In the genomic region with DNA sequence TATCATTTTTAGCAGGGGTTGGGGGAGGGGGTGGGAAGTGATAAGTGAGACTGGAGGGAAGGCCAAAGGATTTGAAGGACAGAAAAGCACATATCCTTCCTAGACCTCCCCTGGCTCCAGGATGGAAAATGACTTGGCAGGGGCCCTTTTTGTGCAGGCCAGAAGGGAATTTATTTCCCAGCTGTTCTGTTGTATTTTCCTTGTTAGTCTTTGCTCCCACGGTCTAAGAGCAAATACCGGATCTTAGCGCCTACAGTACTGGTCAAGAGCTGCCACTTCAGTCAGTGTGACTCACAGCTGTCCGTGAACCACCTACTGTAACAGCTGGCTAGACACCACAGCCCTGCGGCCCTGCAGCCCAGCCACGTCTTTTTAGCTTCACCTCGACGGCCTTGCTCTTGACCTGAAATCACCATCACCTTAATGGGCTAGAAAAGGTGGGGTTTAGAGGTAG, we compare ENCODE assay signal across 1 cellular context.
A peak's percentile ranks its signal among the peaks of the same experiment; 100 is the strongest.
TF ChIP-seq lines count a peak whose summit lies in the region.

No MANE protein-coding gene starts in this region.

TF ChIP-seq in HepG2, 621 proteins besides CTCF, POLR2A, EP300 and RAD21 (continued from another document and continues in another):
- TF ChIP-seq, protein P1, sequence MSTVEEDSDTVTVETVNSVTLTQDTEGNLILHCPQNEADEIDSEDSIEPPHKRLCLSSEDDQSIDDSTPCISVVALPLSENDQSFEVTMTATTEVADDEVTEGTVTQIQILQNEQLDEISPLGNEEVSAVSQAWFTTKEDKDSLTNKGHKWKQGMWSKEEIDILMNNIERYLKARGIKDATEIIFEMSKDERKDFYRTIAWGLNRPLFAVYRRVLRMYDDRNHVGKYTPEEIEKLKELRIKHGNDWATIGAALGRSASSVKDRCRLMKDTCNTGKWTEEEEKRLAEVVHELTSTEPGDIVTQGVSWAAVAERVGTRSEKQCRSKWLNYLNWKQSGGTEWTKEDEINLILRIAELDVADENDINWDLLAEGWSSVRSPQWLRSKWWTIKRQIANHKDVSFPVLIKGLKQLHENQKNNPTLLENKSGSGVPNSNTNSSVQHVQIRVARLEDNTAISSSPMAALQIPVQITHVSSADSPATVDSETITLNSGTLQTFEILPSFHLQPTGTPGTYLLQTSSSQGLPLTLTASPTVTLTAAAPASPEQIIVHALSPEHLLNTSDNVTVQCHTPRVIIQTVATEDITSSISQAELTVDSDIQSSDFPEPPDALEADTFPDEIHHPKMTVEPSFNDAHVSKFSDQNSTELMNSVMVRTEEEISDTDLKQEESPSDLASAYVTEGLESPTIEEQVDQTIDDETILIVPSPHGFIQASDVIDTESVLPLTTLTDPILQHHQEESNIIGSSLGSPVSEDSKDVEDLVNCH (CRISPR knock-in tag; IDR thresholded peaks at IDR 0.05): no peak
- TF ChIP-seq RXRA (CRISPR knock-in tag; IDR thresholded peaks at IDR 0.05) (peak; percentile 78; the same call in 1 of the 2 replicates), SMAD9 (CRISPR knock-in tag; IDR thresholded peaks at IDR 0.05) (no peak), SPEN (CRISPR knock-in tag; IDR thresholded peaks at IDR 0.05; ENCODE audit: low read depth) (peak; percentile 70; the same call in 1 of the 2 replicates), NCOA2 (CRISPR knock-in tag; IDR thresholded peaks at IDR 0.05) (peak; percentile 54; the same call in 1 of the 2 replicates), ZNF552 (CRISPR knock-in tag; IDR thresholded peaks at IDR 0.05; ENCODE audit: borderline replicate concordance) (no peak), NFKB2 (CRISPR knock-in tag; IDR thresholded peaks at IDR 0.05; ENCODE audit: borderline replicate concordance) (no peak), ZNF12 (CRISPR knock-in tag; IDR thresholded peaks at IDR 0.05) (no peak), KDM6A (CRISPR knock-in tag; IDR thresholded peaks at IDR 0.05; ENCODE audit: low read depth) (0 out of 2 replicates have a peak, but pooled peaks have one; percentile 28), CREM (IDR thresholded peaks at IDR 0.05) (peak; percentile 46; the same call in 1 of the 2 replicates), CREM (CRISPR knock-in tag; IDR thresholded peaks at IDR 0.05) (no peak), KLF11 (CRISPR knock-in tag; IDR thresholded peaks at IDR 0.05) (0 out of 2 replicates have a peak, but pooled peaks have one; percentile 50), GATAD1 (CRISPR knock-in tag; IDR thresholded peaks at IDR 0.05) (no peak), MTF1 (CRISPR knock-in tag; IDR thresholded peaks at IDR 0.05) (no peak), ZFX (CRISPR knock-in tag; IDR thresholded peaks at IDR 0.05; ENCODE audit: low read depth) (peak; percentile 74)
- TF ChIP-seq, protein P2, sequence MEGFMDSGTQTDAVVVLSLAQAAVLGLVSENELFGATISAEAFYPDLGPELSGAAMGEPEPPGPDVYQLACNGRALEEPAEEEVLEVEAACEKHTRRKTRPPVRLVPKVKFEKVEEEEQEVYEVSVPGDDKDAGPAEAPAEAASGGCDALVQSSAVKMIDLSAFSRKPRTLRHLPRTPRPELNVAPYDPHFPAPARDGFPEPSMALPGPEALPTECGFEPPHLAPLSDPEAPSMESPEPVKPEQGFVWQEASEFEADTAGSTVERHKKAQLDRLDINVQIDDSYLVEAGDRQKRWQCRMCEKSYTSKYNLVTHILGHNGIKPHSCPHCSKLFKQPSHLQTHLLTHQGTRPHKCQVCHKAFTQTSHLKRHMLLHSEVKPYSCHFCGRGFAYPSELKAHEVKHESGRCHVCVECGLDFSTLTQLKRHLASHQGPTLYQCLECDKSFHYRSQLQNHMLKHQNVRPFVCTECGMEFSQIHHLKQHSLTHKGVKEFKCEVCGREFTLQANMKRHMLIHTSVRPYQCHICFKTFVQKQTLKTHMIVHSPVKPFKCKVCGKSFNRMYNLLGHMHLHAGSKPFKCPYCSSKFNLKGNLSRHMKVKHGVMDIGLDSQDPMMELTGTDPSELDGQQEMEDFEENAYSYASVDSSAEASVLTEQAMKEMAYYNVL (CRISPR knock-in tag; IDR thresholded peaks at IDR 0.05; ENCODE audit: borderline replicate concordance): peak; percentile 83
- TF ChIP-seq, protein P3, sequence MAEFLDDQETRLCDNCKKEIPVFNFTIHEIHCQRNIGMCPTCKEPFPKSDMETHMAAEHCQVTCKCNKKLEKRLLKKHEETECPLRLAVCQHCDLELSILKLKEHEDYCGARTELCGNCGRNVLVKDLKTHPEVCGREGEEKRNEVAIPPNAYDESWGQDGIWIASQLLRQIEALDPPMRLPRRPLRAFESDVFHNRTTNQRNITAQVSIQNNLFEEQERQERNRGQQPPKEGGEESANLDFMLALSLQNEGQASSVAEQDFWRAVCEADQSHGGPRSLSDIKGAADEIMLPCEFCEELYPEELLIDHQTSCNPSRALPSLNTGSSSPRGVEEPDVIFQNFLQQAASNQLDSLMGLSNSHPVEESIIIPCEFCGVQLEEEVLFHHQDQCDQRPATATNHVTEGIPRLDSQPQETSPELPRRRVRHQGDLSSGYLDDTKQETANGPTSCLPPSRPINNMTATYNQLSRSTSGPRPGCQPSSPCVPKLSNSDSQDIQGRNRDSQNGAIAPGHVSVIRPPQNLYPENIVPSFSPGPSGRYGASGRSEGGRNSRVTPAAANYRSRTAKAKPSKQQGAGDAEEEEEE (CRISPR knock-in tag; IDR thresholded peaks at IDR 0.05; ENCODE audit: borderline replicate concordance): 0 out of 2 replicates have a peak, but pooled peaks have one; percentile 59
- TF ChIP-seq, protein P4, sequence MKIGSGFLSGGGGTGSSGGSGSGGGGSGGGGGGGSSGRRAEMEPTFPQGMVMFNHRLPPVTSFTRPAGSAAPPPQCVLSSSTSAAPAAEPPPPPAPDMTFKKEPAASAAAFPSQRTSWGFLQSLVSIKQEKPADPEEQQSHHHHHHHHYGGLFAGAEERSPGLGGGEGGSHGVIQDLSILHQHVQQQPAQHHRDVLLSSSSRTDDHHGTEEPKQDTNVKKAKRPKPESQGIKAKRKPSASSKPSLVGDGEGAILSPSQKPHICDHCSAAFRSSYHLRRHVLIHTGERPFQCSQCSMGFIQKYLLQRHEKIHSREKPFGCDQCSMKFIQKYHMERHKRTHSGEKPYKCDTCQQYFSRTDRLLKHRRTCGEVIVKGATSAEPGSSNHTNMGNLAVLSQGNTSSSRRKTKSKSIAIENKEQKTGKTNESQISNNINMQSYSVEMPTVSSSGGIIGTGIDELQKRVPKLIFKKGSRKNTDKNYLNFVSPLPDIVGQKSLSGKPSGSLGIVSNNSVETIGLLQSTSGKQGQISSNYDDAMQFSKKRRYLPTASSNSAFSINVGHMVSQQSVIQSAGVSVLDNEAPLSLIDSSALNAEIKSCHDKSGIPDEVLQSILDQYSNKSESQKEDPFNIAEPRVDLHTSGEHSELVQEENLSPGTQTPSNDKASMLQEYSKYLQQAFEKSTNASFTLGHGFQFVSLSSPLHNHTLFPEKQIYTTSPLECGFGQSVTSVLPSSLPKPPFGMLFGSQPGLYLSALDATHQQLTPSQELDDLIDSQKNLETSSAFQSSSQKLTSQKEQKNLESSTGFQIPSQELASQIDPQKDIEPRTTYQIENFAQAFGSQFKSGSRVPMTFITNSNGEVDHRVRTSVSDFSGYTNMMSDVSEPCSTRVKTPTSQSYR (CRISPR knock-in tag; IDR thresholded peaks at IDR 0.05; ENCODE audit: borderline replicate concordance): peak; percentile 39; the same call in 1 of the 2 replicates
- TF ChIP-seq, protein P5, sequence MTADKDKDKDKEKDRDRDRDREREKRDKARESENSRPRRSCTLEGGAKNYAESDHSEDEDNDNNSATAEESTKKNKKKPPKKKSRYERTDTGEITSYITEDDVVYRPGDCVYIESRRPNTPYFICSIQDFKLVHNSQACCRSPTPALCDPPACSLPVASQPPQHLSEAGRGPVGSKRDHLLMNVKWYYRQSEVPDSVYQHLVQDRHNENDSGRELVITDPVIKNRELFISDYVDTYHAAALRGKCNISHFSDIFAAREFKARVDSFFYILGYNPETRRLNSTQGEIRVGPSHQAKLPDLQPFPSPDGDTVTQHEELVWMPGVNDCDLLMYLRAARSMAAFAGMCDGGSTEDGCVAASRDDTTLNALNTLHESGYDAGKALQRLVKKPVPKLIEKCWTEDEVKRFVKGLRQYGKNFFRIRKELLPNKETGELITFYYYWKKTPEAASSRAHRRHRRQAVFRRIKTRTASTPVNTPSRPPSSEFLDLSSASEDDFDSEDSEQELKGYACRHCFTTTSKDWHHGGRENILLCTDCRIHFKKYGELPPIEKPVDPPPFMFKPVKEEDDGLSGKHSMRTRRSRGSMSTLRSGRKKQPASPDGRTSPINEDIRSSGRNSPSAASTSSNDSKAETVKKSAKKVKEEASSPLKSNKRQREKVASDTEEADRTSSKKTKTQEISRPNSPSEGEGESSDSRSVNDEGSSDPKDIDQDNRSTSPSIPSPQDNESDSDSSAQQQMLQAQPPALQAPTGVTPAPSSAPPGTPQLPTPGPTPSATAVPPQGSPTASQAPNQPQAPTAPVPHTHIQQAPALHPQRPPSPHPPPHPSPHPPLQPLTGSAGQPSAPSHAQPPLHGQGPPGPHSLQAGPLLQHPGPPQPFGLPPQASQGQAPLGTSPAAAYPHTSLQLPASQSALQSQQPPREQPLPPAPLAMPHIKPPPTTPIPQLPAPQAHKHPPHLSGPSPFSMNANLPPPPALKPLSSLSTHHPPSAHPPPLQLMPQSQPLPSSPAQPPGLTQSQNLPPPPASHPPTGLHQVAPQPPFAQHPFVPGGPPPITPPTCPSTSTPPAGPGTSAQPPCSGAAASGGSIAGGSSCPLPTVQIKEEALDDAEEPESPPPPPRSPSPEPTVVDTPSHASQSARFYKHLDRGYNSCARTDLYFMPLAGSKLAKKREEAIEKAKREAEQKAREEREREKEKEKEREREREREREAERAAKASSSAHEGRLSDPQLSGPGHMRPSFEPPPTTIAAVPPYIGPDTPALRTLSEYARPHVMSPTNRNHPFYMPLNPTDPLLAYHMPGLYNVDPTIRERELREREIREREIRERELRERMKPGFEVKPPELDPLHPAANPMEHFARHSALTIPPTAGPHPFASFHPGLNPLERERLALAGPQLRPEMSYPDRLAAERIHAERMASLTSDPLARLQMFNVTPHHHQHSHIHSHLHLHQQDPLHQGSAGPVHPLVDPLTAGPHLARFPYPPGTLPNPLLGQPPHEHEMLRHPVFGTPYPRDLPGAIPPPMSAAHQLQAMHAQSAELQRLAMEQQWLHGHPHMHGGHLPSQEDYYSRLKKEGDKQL (CRISPR knock-in tag; IDR thresholded peaks at IDR 0.05; ENCODE audit: low read depth): no peak
- TF ChIP-seq, protein P6, sequence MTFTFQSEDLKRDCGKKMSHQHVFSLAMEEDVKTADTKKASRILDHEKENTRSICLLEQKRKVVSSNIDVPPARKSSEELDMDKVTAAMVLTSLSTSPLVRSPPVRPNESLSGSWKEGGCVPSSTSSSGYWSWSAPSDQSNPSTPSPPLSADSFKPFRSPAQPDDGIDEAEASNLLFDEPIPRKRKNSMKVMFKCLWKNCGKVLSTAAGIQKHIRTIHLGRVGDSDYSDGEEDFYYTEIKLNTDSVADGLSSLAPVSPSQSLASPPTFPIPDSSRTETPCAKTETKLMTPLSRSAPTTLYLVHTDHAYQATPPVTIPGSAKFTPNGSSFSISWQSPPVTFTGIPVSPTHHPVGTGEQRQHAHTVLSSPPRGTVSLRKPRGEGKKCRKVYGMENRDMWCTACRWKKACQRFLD (CRISPR knock-in tag; IDR thresholded peaks at IDR 0.05; ENCODE audit: borderline replicate concordance): no peak
- TF ChIP-seq, protein P7, sequence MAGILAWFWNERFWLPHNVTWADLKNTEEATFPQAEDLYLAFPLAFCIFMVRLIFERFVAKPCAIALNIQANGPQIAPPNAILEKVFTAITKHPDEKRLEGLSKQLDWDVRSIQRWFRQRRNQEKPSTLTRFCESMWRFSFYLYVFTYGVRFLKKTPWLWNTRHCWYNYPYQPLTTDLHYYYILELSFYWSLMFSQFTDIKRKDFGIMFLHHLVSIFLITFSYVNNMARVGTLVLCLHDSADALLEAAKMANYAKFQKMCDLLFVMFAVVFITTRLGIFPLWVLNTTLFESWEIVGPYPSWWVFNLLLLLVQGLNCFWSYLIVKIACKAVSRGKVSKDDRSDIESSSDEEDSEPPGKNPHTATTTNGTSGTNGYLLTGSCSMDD (CRISPR knock-in tag; IDR thresholded peaks at IDR 0.05): no peak
- TF ChIP-seq, protein P8, sequence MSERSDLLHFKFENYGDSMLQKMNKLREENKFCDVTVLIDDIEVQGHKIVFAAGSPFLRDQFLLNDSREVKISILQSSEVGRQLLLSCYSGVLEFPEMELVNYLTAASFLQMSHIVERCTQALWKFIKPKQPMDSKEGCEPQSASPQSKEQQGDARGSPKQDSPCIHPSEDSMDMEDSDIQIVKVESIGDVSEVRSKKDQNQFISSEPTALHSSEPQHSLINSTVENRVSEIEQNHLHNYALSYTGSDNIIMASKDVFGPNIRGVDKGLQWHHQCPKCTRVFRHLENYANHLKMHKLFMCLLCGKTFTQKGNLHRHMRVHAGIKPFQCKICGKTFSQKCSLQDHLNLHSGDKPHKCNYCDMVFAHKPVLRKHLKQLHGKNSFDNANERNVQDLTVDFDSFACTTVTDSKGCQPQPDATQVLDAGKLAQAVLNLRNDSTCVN (CRISPR knock-in tag; IDR thresholded peaks at IDR 0.05; ENCODE audit: borderline replicate concordance): no peak
- TF ChIP-seq, protein P9, sequence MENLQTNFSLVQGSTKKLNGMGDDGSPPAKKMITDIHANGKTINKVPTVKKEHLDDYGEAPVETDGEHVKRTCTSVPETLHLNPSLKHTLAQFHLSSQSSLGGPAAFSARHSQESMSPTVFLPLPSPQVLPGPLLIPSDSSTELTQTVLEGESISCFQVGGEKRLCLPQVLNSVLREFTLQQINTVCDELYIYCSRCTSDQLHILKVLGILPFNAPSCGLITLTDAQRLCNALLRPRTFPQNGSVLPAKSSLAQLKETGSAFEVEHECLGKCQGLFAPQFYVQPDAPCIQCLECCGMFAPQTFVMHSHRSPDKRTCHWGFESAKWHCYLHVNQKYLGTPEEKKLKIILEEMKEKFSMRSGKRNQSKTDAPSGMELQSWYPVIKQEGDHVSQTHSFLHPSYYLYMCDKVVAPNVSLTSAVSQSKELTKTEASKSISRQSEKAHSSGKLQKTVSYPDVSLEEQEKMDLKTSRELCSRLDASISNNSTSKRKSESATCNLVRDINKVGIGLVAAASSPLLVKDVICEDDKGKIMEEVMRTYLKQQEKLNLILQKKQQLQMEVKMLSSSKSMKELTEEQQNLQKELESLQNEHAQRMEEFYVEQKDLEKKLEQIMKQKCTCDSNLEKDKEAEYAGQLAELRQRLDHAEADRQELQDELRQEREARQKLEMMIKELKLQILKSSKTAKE (CRISPR knock-in tag; IDR thresholded peaks at IDR 0.05; ENCODE audit: borderline replicate concordance): peak; percentile 86; the same call in 1 of the 2 replicates
